Comparison of ENCODE assay signal across 1 cellular context in the genomic region with DNA sequence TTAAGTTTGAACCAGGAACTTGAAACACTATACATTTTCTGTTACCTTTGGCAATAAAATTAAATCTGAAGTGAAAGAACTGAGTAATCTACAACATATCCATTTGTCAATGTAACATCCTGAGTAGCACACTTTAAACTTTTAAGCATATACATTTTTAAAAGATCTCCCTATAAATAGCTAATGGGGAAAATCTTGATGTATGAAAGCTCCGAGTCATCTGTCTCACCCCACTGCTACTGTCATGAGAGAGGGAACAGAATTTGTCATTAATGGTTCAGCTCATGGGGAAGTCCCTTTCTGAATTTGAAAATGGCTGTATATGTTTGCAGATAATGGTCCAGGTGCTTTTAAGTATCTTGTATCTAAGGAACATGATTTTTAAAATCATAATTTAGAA.
TF ChIP-seq lines count a peak whose summit lies in the region.

No MANE protein-coding gene starts in this region.

TF ChIP-seq in SK-N-SH, 30 proteins besides CTCF, POLR2A, EP300 and RAD21 (continued from another document):
- TF ChIP-seq, protein P1, sequence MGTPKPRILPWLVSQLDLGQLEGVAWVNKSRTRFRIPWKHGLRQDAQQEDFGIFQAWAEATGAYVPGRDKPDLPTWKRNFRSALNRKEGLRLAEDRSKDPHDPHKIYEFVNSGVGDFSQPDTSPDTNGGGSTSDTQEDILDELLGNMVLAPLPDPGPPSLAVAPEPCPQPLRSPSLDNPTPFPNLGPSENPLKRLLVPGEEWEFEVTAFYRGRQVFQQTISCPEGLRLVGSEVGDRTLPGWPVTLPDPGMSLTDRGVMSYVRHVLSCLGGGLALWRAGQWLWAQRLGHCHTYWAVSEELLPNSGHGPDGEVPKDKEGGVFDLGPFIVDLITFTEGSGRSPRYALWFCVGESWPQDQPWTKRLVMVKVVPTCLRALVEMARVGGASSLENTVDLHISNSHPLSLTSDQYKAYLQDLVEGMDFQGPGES (IDR thresholded peaks at IDR 0.05; ENCODE audit: low read depth, low read length), result no peak
- no peak for TF ChIP-seq TCF12 (IDR thresholded peaks at IDR 0.05)
- no peak for TF ChIP-seq RXRA (IDR thresholded peaks at IDR 0.05; ENCODE audit: borderline replicate concordance, low read depth)
